Comparison of ENCODE assay signal across 2 cellular contexts in the genomic region with DNA sequence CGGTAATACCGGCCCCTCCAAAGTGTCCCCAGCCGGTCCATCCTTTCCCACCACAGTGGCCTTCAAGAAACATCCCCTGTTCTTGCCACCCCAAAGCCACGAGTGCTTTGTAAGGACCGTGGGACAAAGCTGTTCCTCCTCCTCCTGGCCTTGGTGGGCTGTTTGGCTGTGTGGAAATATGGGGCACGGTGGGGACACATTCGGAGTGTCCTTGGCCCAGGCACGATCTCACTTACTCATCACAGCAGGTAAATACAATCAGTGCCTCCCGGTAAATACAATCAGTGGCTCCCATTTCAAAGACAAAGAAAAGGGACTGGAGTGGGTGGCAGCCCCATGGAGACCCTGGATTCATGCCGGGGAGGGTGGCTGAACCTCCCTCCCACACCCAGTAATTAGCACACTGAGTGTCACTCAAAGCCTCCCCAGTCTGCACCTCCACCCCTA.
TF ChIP-seq lines count a peak whose summit lies in the region.

No MANE protein-coding gene starts in this region.

TF ChIP-seq in IMR-90, 13 proteins besides CTCF, POLR2A, EP300 and RAD21:
- no peak for TF ChIP-seq SMC3 (IDR thresholded peaks at IDR 0.05; ENCODE audit: low read depth, low read length)
- TF ChIP-seq MAZ (IDR thresholded peaks at IDR 0.05; ENCODE audit: borderline replicate concordance, low read depth, low read length) = no peak
- no peak for TF ChIP-seq MXI1 (IDR thresholded peaks at IDR 0.05; ENCODE audit: borderline replicate concordance, low read depth, low read length)
- TF ChIP-seq, protein P1, sequence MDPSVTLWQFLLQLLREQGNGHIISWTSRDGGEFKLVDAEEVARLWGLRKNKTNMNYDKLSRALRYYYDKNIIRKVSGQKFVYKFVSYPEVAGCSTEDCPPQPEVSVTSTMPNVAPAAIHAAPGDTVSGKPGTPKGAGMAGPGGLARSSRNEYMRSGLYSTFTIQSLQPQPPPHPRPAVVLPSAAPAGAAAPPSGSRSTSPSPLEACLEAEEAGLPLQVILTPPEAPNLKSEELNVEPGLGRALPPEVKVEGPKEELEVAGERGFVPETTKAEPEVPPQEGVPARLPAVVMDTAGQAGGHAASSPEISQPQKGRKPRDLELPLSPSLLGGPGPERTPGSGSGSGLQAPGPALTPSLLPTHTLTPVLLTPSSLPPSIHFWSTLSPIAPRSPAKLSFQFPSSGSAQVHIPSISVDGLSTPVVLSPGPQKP (IDR thresholded peaks at IDR 0.05; ENCODE audit: borderline replicate concordance, low read depth, low read length) = no peak

TF ChIP-seq in GM12891, 5 proteins besides CTCF, POLR2A, EP300 and RAD21:
- no peak for TF ChIP-seq TAF1 (IDR thresholded peaks at IDR 0.05; ENCODE audit: low read depth, low read length)
- TF ChIP-seq SPI1 (IDR thresholded peaks at IDR 0.05; ENCODE audit: low read depth, low read length) = no peak
- no peak for TF ChIP-seq PAX5 (IDR thresholded peaks at IDR 0.05; ENCODE audit: insufficient read depth, low read length, severe bottlenecking)
- TF ChIP-seq POLR2AphosphoS5 (IDR thresholded peaks at IDR 0.05; ENCODE audit: low read depth, low read length) = no peak
- TF ChIP-seq POU2F2 (IDR thresholded peaks at IDR 0.05; ENCODE audit: low read depth, low read length) = no peak
